In genomic region chr3:67017211-67017610, GRCh38 we compare ENCODE assay signal across 11 cellular contexts. TPM values are rescaled to one million over a fixed set of nuclear protein-coding genes. Genes with fewer than 3 reads are reported as not detected.
DNase-seq lines count a peak whose midpoint lies in the region; ATAC-seq, FAIRE-seq and TF ChIP-seq lines count a peak whose summit lies in the region.
"Had no signal": no experiment of that assay in that cellular context is flagged by ENCODE, and none has a peak within 500 bp of the region (broad histone marks: within the 10 kb centered on the region; RNA-seq: fewer than 3 reads in every experiment).

No MANE protein-coding gene starts in this region.

- TF ChIP-seq POLR2A in HepG2 (IDR thresholded peaks at IDR 0.05; ENCODE audit: insufficient read depth in 1 of 2, low read depth in 2 of 2, low read length in 2 of 2), result no peak
- TF ChIP-seq POLR2A in right lobe of liver (IDR thresholded peaks at IDR 0.05), result no peak
- TF ChIP-seq POLR2A in lower leg skin (IDR thresholded peaks at IDR 0.05), result no peak

- DNase-seq in HepG2 (ENCODE audit: low spot score) (peak; percentile 67), right lobe of liver (no peak), bronchial epithelial cell (ENCODE audit: low read depth) (peak; percentile 60), type B pancreatic cell (ENCODE audit: extremely low spot score, unreplicated experiment) (no peak), anterior cingulate cortex (lab: John Stamatoyannopoulos, UW) (no peak), WTC11 (ENCODE audit: low spot score) (no peak), lower leg skin (ENCODE audit: low spot score in 2 of 2) (no peak)
- DNase-seq: activated naive CD4-positive, alpha-beta T cell treated with Interleukin-2 at 50 U/mL for 16 hours; BE2C; stomach had no signal

- WGBS in HepG2 (ENCODE audit: low lambda C conversion rate), result 0% methylated on average over 1 of the region's 1 CpG
- 53% methylated on average over 1 of the region's 1 CpG for WGBS in right lobe of liver (ENCODE audit: insufficient coverage, low coverage, low lambda C conversion rate, missing lambda C conversion rate)
- 27 to 40% methylated on average over 1 of the region's 1 CpG for WGBS in lower leg skin, 2 donors

- 0 out of 2 replicates have a peak overlapping the region, but pooled peaks have one; percentile 10 for H3K4me2 ChIP-seq in HepG2 (ENCODE audit: low read depth, low read length)

- H3K36me3 Mint-ChIP-seq in type B pancreatic cell (no peaks in the 10 kb centered on the region), WTC11 (no peaks in the 10 kb centered on the region)

- no peak for FAIRE-seq in HepG2 (lab: Jason Lieb, UNC)
- no peak for FAIRE-seq in bronchial epithelial cell (lab: Jason Lieb, UNC)

- H3K27ac ChIP-seq in HepG2 (ENCODE audit: extremely low read length, insufficient read depth, low read length) (no peak overlapping the region), right lobe of liver (no peak overlapping the region)
- H3K27ac ChIP-seq: stomach had no signal

- in situ Hi-C loops in HepG2 (cut with HindIII; ENCODE audit: extremely low pct_ligation_motif_present, low pct_unique_long_range_greater_than_20kb), result no loop called here

- no peaks in the 10 kb centered on the region for H3K79me2 ChIP-seq in HepG2 (ENCODE audit: insufficient read depth, low read length)

- peaks cover 1 to 11% of the 10 kb centered on the region in 2 experiments; a peak in 4 of 5 replicates for H3K27me3 ChIP-seq in HepG2 (ENCODE audit: control insufficient read depth in 1 of 2, insufficient read depth in 2 of 2, low read length in 2 of 2)
- no peaks in the 10 kb centered on the region for H3K27me3 ChIP-seq in right lobe of liver
- H3K27me3 ChIP-seq in bronchial epithelial cell (ENCODE audit: control insufficient read depth, insufficient read depth, low read length), result no peaks in the 10 kb centered on the region
- H3K27me3 ChIP-seq: BE2C, stomach had no signal

- H3K9me3 ChIP-seq in HepG2 (ENCODE audit: low read length) (no peaks in the 10 kb centered on the region), right lobe of liver (no peaks in the 10 kb centered on the region)
- H3K9me3 ChIP-seq: BE2C, stomach had no signal

- H3K4me3 Mint-ChIP-seq in type B pancreatic cell, result peak overlapping the region; percentile 3
- H3K4me3 Mint-ChIP-seq in WTC11, result no peak overlapping the region

- POLR2A ChIA-PET in HepG2 (lab: Yijun Ruan, JAX), result no interaction called here
- POLR2A ChIA-PET in WTC11 (lab: Charles Lee), result no interaction called here

- H3K27me3 Mint-ChIP-seq in type B pancreatic cell (peaks cover 4% of the 10 kb centered on the region), WTC11 (ENCODE audit: low read depth) (no peaks in the 10 kb centered on the region)

- no TSS peak for BruUV-seq in HepG2 (replicated peaks; lab: Mats Ljungman, UMichigan)

- H3K4me3 ChIP-seq in HepG2 (replicated peaks in 1 of 3; ENCODE audit: insufficient read depth in 1 of 3, low read depth in 2 of 3, low read length in 3 of 3), result no peak overlapping the region
- H3K4me3 ChIP-seq in right lobe of liver, result no peak overlapping the region
- no peak overlapping the region for H3K4me3 ChIP-seq in bronchial epithelial cell (ENCODE audit: low read depth, low read length)
- H3K4me3 ChIP-seq in lower leg skin (ENCODE audit: low read depth, poor library complexity, severe bottlenecking), result no peak overlapping the region
- H3K4me3 ChIP-seq: stomach had no signal

- H3K36me3 ChIP-seq in HepG2 (replicated peaks in 1 of 2; ENCODE audit: control insufficient read depth in 1 of 2, insufficient read depth in 2 of 2, low read length in 2 of 2) (no peaks in the 10 kb centered on the region), right lobe of liver (no peaks in the 10 kb centered on the region), bronchial epithelial cell (ENCODE audit: control insufficient read depth, insufficient read depth, low read length) (no peaks in the 10 kb centered on the region)
- H3K36me3 ChIP-seq: BE2C, stomach had no signal

- H3K4me1 ChIP-seq in HepG2 (ENCODE audit: insufficient read depth, low read length) (peaks cover 21% of the 10 kb centered on the region), right lobe of liver (no peaks in the 10 kb centered on the region)
- H3K4me1 ChIP-seq: BE2C had no signal

- H3K27ac Mint-ChIP-seq in type B pancreatic cell, result no peak overlapping the region
- no peak overlapping the region for H3K27ac Mint-ChIP-seq in WTC11

- H3K9ac ChIP-seq in HepG2 (ENCODE audit: insufficient read depth, low read depth, low read length), result no peak overlapping the region

- no peak overlapping the region for H2AFZ ChIP-seq in HepG2 (ENCODE audit: low read length)

- intact Hi-C loops in HepG2 (cut with micrococcal nuclease; ENCODE audit: unreplicated experiment) (no loop called here), right lobe of liver (cut with DNase I) (no loop called here), lower leg skin (cut with DNase I; ENCODE audit: low total_unique reads) (no loop called here)

- CTCF ChIA-PET in HepG2 (lab: Yijun Ruan, JAX; ENCODE audit: low intra/inter-chr PET ratio, low total read pairs), result no interaction called here
- CTCF ChIA-PET in WTC11 (lab: Charles Lee), result interaction anchor here (1.4 kb wide), 1 partner anchor 26 kb away, joined by 3 read pairs; no protein-coding TSS in a partner anchor

- no peaks in the 10 kb centered on the region for H3K9me3 Mint-ChIP-seq in type B pancreatic cell
- H3K9me3 Mint-ChIP-seq in WTC11, result no peaks in the 10 kb centered on the region

- TF ChIP-seq RAD21 in HepG2 (CRISPR knock-in tag; IDR thresholded peaks at IDR 0.05), result no peak

- H3K4me1 Mint-ChIP-seq in type B pancreatic cell (ENCODE audit: unreplicated experiment) (peaks cover 18% of the 10 kb centered on the region), WTC11 (peaks cover 19% of the 10 kb centered on the region)

- TF ChIP-seq EP300 in HepG2 (IDR thresholded peaks at IDR 0.05; ENCODE audit: low read depth in 2 of 2, low read length in 2 of 2), result no peak
- TF ChIP-seq EP300 in HepG2 (CRISPR knock-in tag; IDR thresholded peaks at IDR 0.05; ENCODE audit: borderline replicate concordance), result no peak

- ATAC-seq in HepG2 (peak; percentile 86), right lobe of liver (no peak), HG03039 (IDR thresholded peaks at IDR 0.05; ENCODE audit: unreplicated experiment) (peak; percentile 4), WTC11 (no peak)

- no peaks in the 10 kb centered on the region for H4K20me1 ChIP-seq in HepG2 (ENCODE audit: insufficient read depth, low read length)

- TF ChIP-seq CTCF in HepG2 (CRISPR knock-in tag; IDR thresholded peaks at IDR 0.05) (no peak), right lobe of liver (IDR thresholded peaks at IDR 0.05) (no peak), bronchial epithelial cell (IDR thresholded peaks at IDR 0.05; ENCODE audit: insufficient read depth, low read length, severe bottlenecking) (no peak), type B pancreatic cell (conservative IDR thresholded peaks at IDR 0.05) (no peak), WTC11 (IDR thresholded peaks at IDR 0.05) (no peak), lower leg skin (IDR thresholded peaks at IDR 0.05) (no peak)

TF ChIP-seq in WTC11, 78 proteins besides CTCF, POLR2A, EP300 and RAD21 (continues in another document):
- no peak for TF ChIP-seq IRF1 (CRISPR knock-in tag; IDR thresholded peaks at IDR 0.05)

RNA-seq across cellular contexts. Expression of gene KBTBD8, which starts 19.1 kb away (rescaled TPM):
- 7.6 and 16.2 TPM in 2 replicates for total RNA-seq in HepG2 (2016; rRNA removed; fragmentation: Illumina TruSeq; extraction: Trizol)
- 0.53 and 0.81 TPM in 2 replicates for total RNA-seq in HepG2 (2016; cell fraction: cytosol; rRNA removed; fragmentation: Illumina TruSeq; extraction: Trizol; ENCODE audit: low read depth)
- 7.1 and 13.9 TPM in 2 replicates for total RNA-seq in HepG2 (2016; cell fraction: insoluble cytoplasmic fraction; rRNA removed; fragmentation: Illumina TruSeq; extraction: Trizol)
- 2.3 and 4.2 TPM in 2 replicates for total RNA-seq in HepG2 (2016; cell fraction: membrane; rRNA removed; fragmentation: Illumina TruSeq; extraction: Trizol)
- total RNA-seq in HepG2 (2016; cell fraction: nucleus; rRNA removed; fragmentation: Illumina TruSeq; extraction: Trizol), result 5.5 and 7.7 TPM in 2 replicates
- 0.81 and 1.1 TPM in 2 replicates for polyA plus RNA-seq in HepG2 (2011; rRNA removed)
- 0.27 and 0.29 TPM in 2 replicates for polyA plus RNA-seq in HepG2 (2011; cell fraction: cytosol; rRNA removed)
- polyA plus RNA-seq in HepG2 (2011; cell fraction: nucleus; rRNA removed), result 0.17 and 0.40 TPM in 2 replicates
- 0.59 and 0.76 TPM in 2 replicates for polyA plus RNA-seq in HepG2 (2012)
- polyA plus RNA-seq in HepG2 (2016; cell fraction: cytosol; fragmentation: Illumina TruSeq; extraction: Trizol; ENCODE audit: low read depth), result 0.17 and 0.29 TPM in 2 replicates
- polyA plus RNA-seq in HepG2 (2016; cell fraction: insoluble cytoplasmic fraction; fragmentation: Illumina TruSeq; extraction: Trizol; ENCODE audit: low read depth), result 5.0 and 5.8 TPM in 2 replicates
- polyA plus RNA-seq in HepG2 (2016; cell fraction: membrane; fragmentation: Illumina TruSeq; extraction: Trizol; ENCODE audit: low read depth), result 0.65 and 0.88 TPM in 2 replicates
- 4.1 and 5.3 TPM in 2 replicates for polyA plus RNA-seq in HepG2 (2016; cell fraction: nucleus; fragmentation: Illumina TruSeq; extraction: Trizol; ENCODE audit: insufficient read depth, low read depth)
- 2.5 TPM in 1 of 2 replicates, not detected in the other for polyA minus RNA-seq in HepG2 (2011; rRNA and poly(A)+ RNA removed; ENCODE audit: low replicate concordance)
- 0.40 and 0.79 TPM in 2 replicates for polyA minus RNA-seq in HepG2 (2011; cell fraction: cytosol; rRNA and poly(A)+ RNA removed)
- polyA minus RNA-seq in HepG2 (2011; cell fraction: nucleus; rRNA and poly(A)+ RNA removed), result 2.1 and 4.6 TPM in 2 replicates
- total RNA-seq in right lobe of liver, result 1 to 10 TPM in 4 of 6 experiments, under 1 TPM in 2; 0.50 to 2.2 (median 1.2) TPM
- total RNA-seq in bronchial epithelial cell, result 1.6 and 2.0 TPM in 2 replicates
- total RNA-seq in type B pancreatic cell (ENCODE audit: low replicate concordance), result 4.8 and 5.6 TPM in 2 replicates
- 14.5 to 15.7 TPM (median 15.0 TPM) in 3 replicates for total RNA-seq in WTC11 (2021)
- total RNA-seq in lower leg skin, result 1 to 10 TPM in 1 of 4 donors, under 1 TPM in 3; 0.13 to 3.0 (median 0.65) TPM

Comparison
In these comparisons a context has a peak if more than half of its experiments do, and no peak if none do; other contexts are left out.
1. ATAC-seq: peak in HepG2 (single experiment) and HG03039 (single experiment); none in right lobe of liver (0 of 4) and WTC11 (single experiment).
2. DNase-seq: peak in HepG2 (single experiment) and bronchial epithelial cell (single experiment); none in right lobe of liver (0 of 3), type B pancreatic cell (single experiment), anterior cingulate cortex (0 of 58), WTC11 (single experiment) and lower leg skin (0 of 2).